25 cellular contexts compared by ENCODE assay signal in genomic region chr7:101547022-101547915, GRCh38.
DNase-seq lines count a peak whose midpoint lies in the region; ATAC-seq, FAIRE-seq and TF ChIP-seq lines count a peak whose summit lies in the region.
"Had no signal": no experiment of that assay in that cellular context is flagged by ENCODE, and none has a peak within 500 bp of the region (broad histone marks: within the 10 kb centered on the region; RNA-seq: fewer than 3 reads in every experiment).

No MANE protein-coding gene starts in this region.

- TF ChIP-seq CTCF in WERI-Rb-1 (IDR thresholded peaks at IDR 0.05; ENCODE audit: low read depth, low read length): no peak
- TF ChIP-seq CTCF in HepG2 (CRISPR knock-in tag; IDR thresholded peaks at IDR 0.05): no peak
- TF ChIP-seq CTCF in transverse colon (IDR thresholded peaks at IDR 0.05): no peak
- no peak for TF ChIP-seq CTCF in CD8-positive, alpha-beta T cell (IDR thresholded peaks at IDR 0.05)

- no peak overlapping the region for H3K4me2 ChIP-seq in HepG2 (ENCODE audit: low read depth, low read length)

- H3K4me3 ChIP-seq in WERI-Rb-1 (ENCODE audit: low read depth, low read length) (no peak overlapping the region), HepG2 (replicated peaks in 1 of 3; ENCODE audit: insufficient read depth in 1 of 3, low read depth in 2 of 3, low read length in 3 of 3) (no peak overlapping the region), transverse colon (no peak overlapping the region), SJCRH30 (no peak overlapping the region)
- H3K4me3 ChIP-seq in CD8-positive, alpha-beta T cell (ENCODE audit: low read depth, low read length): no peak overlapping the region
- H3K4me3 ChIP-seq: left ventricle myocardium inferior, tibial nerve had no signal

- POLR2A ChIA-PET in HepG2 (lab: Yijun Ruan, JAX): no interaction called here
- POLR2A ChIA-PET in CD8-positive, alpha-beta T cell (lab: Charles Lee): no interaction called here

- H3K79me2 ChIP-seq in HepG2 (ENCODE audit: insufficient read depth, low read length): no peaks in the 10 kb centered on the region

- WGBS in HepG2 (ENCODE audit: low lambda C conversion rate): 64% methylated on average over 12 of the region's 17 CpGs
- 59 to 66% methylated on average over 5 to 14 of the region's 17 CpGs for WGBS in transverse colon (ENCODE audit: low coverage in 1 of 2), 2 donors

- no peaks in the 10 kb centered on the region for H3K36me3 Mint-ChIP-seq in CD8-positive, alpha-beta T cell
- H3K36me3 Mint-ChIP-seq: activated naive CD4-positive, alpha-beta T cell treated with anti-CD3 and anti-CD28 coated beads, Interleukin-2, amount 50 U/mL, for 72 hours; immature natural killer cell had no signal

- peaks cover 4% of the 10 kb centered on the region for H3K4me1 Mint-ChIP-seq in CD8-positive, alpha-beta T cell (ENCODE audit: low read depth)
- H3K4me1 Mint-ChIP-seq: immature natural killer cell had no signal

- H3K9ac ChIP-seq in HepG2 (ENCODE audit: insufficient read depth, low read depth, low read length): no peak overlapping the region

- CTCF ChIA-PET in HepG2 (lab: Yijun Ruan, JAX; ENCODE audit: low intra/inter-chr PET ratio, low total read pairs): no interaction called here
- CTCF ChIA-PET in CD8-positive, alpha-beta T cell (lab: Charles Lee): interaction anchor here (1.6 kb wide), 1 partner anchor 9 kb away, joined by 4 read pairs; no protein-coding TSS in a partner anchor

- no peak for TF ChIP-seq POLR2A in HepG2 (IDR thresholded peaks at IDR 0.05; ENCODE audit: insufficient read depth in 1 of 2, low read depth in 2 of 2, low read length in 2 of 2)
- no peak for TF ChIP-seq POLR2A in transverse colon (IDR thresholded peaks at IDR 0.05)

- H3K36me3 ChIP-seq in WERI-Rb-1: no peaks in the 10 kb centered on the region
- H3K36me3 ChIP-seq in HepG2 (replicated peaks in 1 of 2; ENCODE audit: control insufficient read depth in 1 of 2, insufficient read depth in 2 of 2, low read length in 2 of 2): no peaks in the 10 kb centered on the region
- no peaks in the 10 kb centered on the region for H3K36me3 ChIP-seq in transverse colon
- H3K36me3 ChIP-seq in SJCRH30: no peaks in the 10 kb centered on the region
- H3K36me3 ChIP-seq in CD8-positive, alpha-beta T cell (ENCODE audit: insufficient read depth, low read length): no peaks in the 10 kb centered on the region
- H3K36me3 ChIP-seq: left ventricle myocardium inferior, tibial nerve had no signal

- intact Hi-C loops in HepG2 (cut with micrococcal nuclease; ENCODE audit: unreplicated experiment): loop anchor here (10.0 kb wide), 1 partner anchor 688 kb away; no protein-coding TSS in a partner anchor
- intact Hi-C loops in transverse colon (cut with DNase I; ENCODE audit: low total_unique reads): no loop called here
- intact Hi-C loops in CD8-positive, alpha-beta T cell (cut with DNase I, micrococcal nuclease): loop anchor here in 1 of 2 experiments (10.0 kb wide), 1 partner anchor 848 kb away; the partner anchor contains the start of gene PRKRIP1

- no peak for ATAC-seq in HepG2
- no peak for ATAC-seq in CD8-positive, alpha-beta T cell
- ATAC-seq: activated naive CD4-positive, alpha-beta T cell treated with anti-CD3 and anti-CD28 coated beads, Interleukin-2, amount 50 U/mL, for 72 hours had no signal

- H4K20me1 ChIP-seq in HepG2 (ENCODE audit: insufficient read depth, low read length): no peaks in the 10 kb centered on the region

- DNase-seq in activated CD8-positive, alpha-beta memory T cell treated with anti-CD3 and anti-CD28 coated beads, Interleukin-2, amount 50 U/mL, for 4 hours: peak; percentile 3
- DNase-seq in activated CD8-positive, alpha-beta memory T cell treated with anti-CD3 and anti-CD28 coated beads for 24 hours: no peak
- DNase-seq in WERI-Rb-1 (peak; percentile 3), HepG2 (ENCODE audit: low spot score) (no peak), transverse colon (peak; percentile 3), SJCRH30 (no peak), NCI-H748 (lab: John Stamatoyannopoulos, UW; ENCODE audit: unreplicated experiment) (no peak)
- DNase-seq in CD8-positive, alpha-beta T cell: no peak
- DNase-seq: 8988T; activated CD4-positive, alpha-beta T cell treated with anti-CD3 and anti-CD28 coated beads, Interleukin-2, amount 50 U/mL, for 4 hours; anterior cingulate cortex; DMS79; immature natural killer cell; left ventricle myocardium inferior; NCI-H1092; NCI-H187; stimulated activated CD4-positive, alpha-beta T cell treated with anti-CD3 and anti-CD28 coated beads, Interleukin-4, amount 100 ng/mL, for 4 hours had no signal

- H3K9me3 Mint-ChIP-seq in CD8-positive, alpha-beta T cell: no peaks in the 10 kb centered on the region
- H3K9me3 Mint-ChIP-seq: activated naive CD4-positive, alpha-beta T cell treated with anti-CD3 and anti-CD28 coated beads, Interleukin-2, amount 50 U/mL, for 72 hours; activated T-helper 1 cell treated with anti-CD3 and anti-CD28 coated beads, Interleukin-12 subunit alpha, Interleukin-12 subunit beta, Interleukin-2, Interleukin-4 antibody, amounts not matched to agents 30 ng/mL and 10 ng/mL and 1 ng/mL, durations not matched to agents 14 hours and 24 hours and 36 hours; immature natural killer cell; mesothelial cell of epicardium had no signal

- H3K9me3 ChIP-seq in WERI-Rb-1 (ENCODE audit: severe bottlenecking): no peaks in the 10 kb centered on the region
- no peaks in the 10 kb centered on the region for H3K9me3 ChIP-seq in HepG2 (ENCODE audit: low read length)
- H3K9me3 ChIP-seq in transverse colon: no peaks in the 10 kb centered on the region
- no peaks in the 10 kb centered on the region for H3K9me3 ChIP-seq in SJCRH30 (replicated peaks)
- no peaks in the 10 kb centered on the region for H3K9me3 ChIP-seq in CD8-positive, alpha-beta T cell (ENCODE audit: low read length)
- H3K9me3 ChIP-seq: left ventricle myocardium inferior, tibial nerve had no signal

- FAIRE-seq in HepG2 (lab: Jason Lieb, UNC): no peak
- FAIRE-seq: colon, G401.6 had no signal

- no peak for TF ChIP-seq EP300 in HepG2 (IDR thresholded peaks at IDR 0.05; ENCODE audit: low read depth in 2 of 2, low read length in 2 of 2)
- TF ChIP-seq EP300 in HepG2 (CRISPR knock-in tag; IDR thresholded peaks at IDR 0.05; ENCODE audit: borderline replicate concordance): no peak
- TF ChIP-seq EP300 in transverse colon (IDR thresholded peaks at IDR 0.05; ENCODE audit: low read depth): no peak

- H3K27ac ChIP-seq in WERI-Rb-1 (no peak overlapping the region), HepG2 (ENCODE audit: extremely low read length, insufficient read depth, low read length) (no peak overlapping the region), transverse colon (no peak overlapping the region), SJCRH30 (no peak overlapping the region)
- no peak overlapping the region for H3K27ac ChIP-seq in CD8-positive, alpha-beta T cell (ENCODE audit: low read depth, low read length)
- H3K27ac ChIP-seq: C4-2B, epithelial cell of prostate, left ventricle myocardium inferior, tibial nerve had no signal

- in situ Hi-C loops in HepG2 (cut with HindIII; ENCODE audit: extremely low pct_ligation_motif_present, low pct_unique_long_range_greater_than_20kb) (loop anchor here (10.0 kb wide), 2 partner anchors 138 to 268 kb away; partner anchors contain the start of gene CUX1), transverse colon (cut with MboI; ENCODE audit: low pct_ligation_motif_present in 1 of 4, low pct_unique_long_range_greater_than_20kb in 1 of 4, low sequenced_read_pairs in 3 of 4) (loop anchor here (10.0 to 25.0 kb wide), 2 partner anchors 728 to 840 kb away; partner anchors contain the start of gene PRKRIP1 (in 1 of the 4))

- no peak overlapping the region for H2AFZ ChIP-seq in HepG2 (ENCODE audit: low read length)

- BruUV-seq in HepG2 (replicated peaks; lab: Mats Ljungman, UMichigan): no TSS peak

- TF ChIP-seq RAD21 in HepG2 (CRISPR knock-in tag; IDR thresholded peaks at IDR 0.05): no peak

- no peak overlapping the region for H3K4me3 Mint-ChIP-seq in CD8-positive, alpha-beta T cell
- H3K4me3 Mint-ChIP-seq: activated T-helper 1 cell treated with anti-CD3 and anti-CD28 coated beads, Interleukin-12 subunit alpha, Interleukin-12 subunit beta, Interleukin-2, Interleukin-4 antibody, amounts not matched to agents 30 ng/mL and 10 ng/mL and 1 ng/mL, durations not matched to agents 14 hours and 24 hours and 36 hours; immature natural killer cell; mesothelial cell of epicardium had no signal

- H3K4me1 ChIP-seq in HepG2 (ENCODE audit: insufficient read depth, low read length) (0 out of 2 replicates have a peak, but pooled peaks cover 5% of the 10 kb centered on the region), transverse colon (peaks cover 0 to 4% (median 0%) of the 10 kb centered on the region in 4 donors), SJCRH30 (no peaks in the 10 kb centered on the region)
- no peaks in the 10 kb centered on the region for H3K4me1 ChIP-seq in CD8-positive, alpha-beta T cell (ENCODE audit: insufficient read depth, low read length)
- H3K4me1 ChIP-seq: left ventricle myocardium inferior had no signal

- H3K27ac Mint-ChIP-seq in CD8-positive, alpha-beta T cell: no peak overlapping the region
- H3K27ac Mint-ChIP-seq: activated T-helper 1 cell treated with anti-CD3 and anti-CD28 coated beads, Interleukin-12 subunit alpha, Interleukin-12 subunit beta, Interleukin-2, Interleukin-4 antibody, amounts not matched to agents 30 ng/mL and 10 ng/mL and 1 ng/mL, durations not matched to agents 14 hours and 24 hours and 36 hours; immature natural killer cell; mesothelial cell of epicardium had no signal

- H3K27me3 Mint-ChIP-seq in CD8-positive, alpha-beta T cell (ENCODE audit: low read depth): peaks cover 12% of the 10 kb centered on the region

- H3K27me3 ChIP-seq in WERI-Rb-1 (ENCODE audit: insufficient read depth, low read depth, severe bottlenecking): no peaks in the 10 kb centered on the region
- no peaks in the 10 kb centered on the region for H3K27me3 ChIP-seq in HepG2 (ENCODE audit: control insufficient read depth in 1 of 2, insufficient read depth in 2 of 2, low read length in 2 of 2)
- H3K27me3 ChIP-seq in transverse colon: no peaks in the 10 kb centered on the region
- H3K27me3 ChIP-seq in SJCRH30: no peaks in the 10 kb centered on the region
- H3K27me3 ChIP-seq in CD8-positive, alpha-beta T cell (ENCODE audit: insufficient read depth, low read length): no peaks in the 10 kb centered on the region
- H3K27me3 ChIP-seq: tibial nerve had no signal

TF ChIP-seq in HepG2, 621 proteins besides CTCF, POLR2A, EP300 and RAD21 (continues in another document):
- TF ChIP-seq RBM39 (IDR thresholded peaks at IDR 0.05; ENCODE audit: low read depth, low read length, poor library complexity, severe bottlenecking) (no peak), ZNF282 (IDR thresholded peaks at IDR 0.05; ENCODE audit: partially characterized antibody) (no peak), ZNF614 (CRISPR knock-in tag; IDR thresholded peaks at IDR 0.05; ENCODE audit: borderline replicate concordance) (no peak), ZNF24 (IDR thresholded peaks at IDR 0.05) (peak; percentile 93), ELF3 (CRISPR knock-in tag; IDR thresholded peaks at IDR 0.05) (no peak)

Comparison
In these comparisons a context has a peak if more than half of its experiments do, and no peak if none do; other contexts are left out.
1. DNase-seq: peak in activated CD8-positive, alpha-beta memory T cell treated with anti-CD3 and anti-CD28 coated beads, Interleukin-2, amount 50 U/mL, for 4 hours (single experiment), WERI-Rb-1 (single experiment) and transverse colon (single experiment); none in activated CD8-positive, alpha-beta memory T cell treated with anti-CD3 and anti-CD28 coated beads for 24 hours (single experiment), HepG2 (single experiment), SJCRH30 (0 of 2), NCI-H748 (single experiment) and CD8-positive, alpha-beta T cell (0 of 7).